Comparison of ENCODE assay signal across 4 cellular contexts in the genomic region with DNA sequence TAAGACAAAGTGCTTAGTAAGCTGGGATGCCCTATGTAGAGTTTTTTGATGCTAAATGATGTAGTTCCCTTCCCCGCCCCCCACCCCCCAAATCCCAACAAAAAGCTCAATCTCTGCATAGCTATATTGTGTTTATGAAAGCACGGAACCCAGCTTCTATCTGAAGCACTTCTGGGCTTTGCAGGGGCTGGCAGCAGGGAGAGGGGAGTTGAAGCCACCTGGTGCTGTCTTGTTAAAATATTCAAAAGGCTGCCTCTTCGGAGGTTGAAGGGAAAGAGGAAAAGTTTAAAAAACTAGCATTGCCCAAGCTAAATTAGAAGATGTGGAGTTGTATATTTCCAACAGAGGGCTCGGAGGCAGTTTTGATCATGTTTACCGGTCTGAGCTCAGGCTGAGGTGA.
"Had no signal": no experiment of that assay in that cellular context is flagged by ENCODE, and none has a peak within 500 bp of the region (broad histone marks: within the 10 kb centered on the region; RNA-seq: fewer than 3 reads in every experiment).

No MANE protein-coding gene starts in this region.

- H3K4me3 Mint-ChIP-seq: H9 had no signal

- H3K27ac ChIP-seq: GM23248 had no signal

- H2AFZ ChIP-seq: GM23248 had no signal

- DNase-seq: GM23248, H9, HCEC 1CT, IMR-90 had no signal

- H3K9ac ChIP-seq: GM23248 had no signal

- H3K4me3 ChIP-seq: GM23248 had no signal

- H3K27ac Mint-ChIP-seq: H9 had no signal
